Comparison of ENCODE assay signal across 8 cellular contexts in genomic region chr11:76918941-76919386, GRCh38. TPM values are rescaled to one million over a fixed set of nuclear protein-coding genes. Genes with fewer than 3 reads are reported as not detected.
DNase-seq lines count a peak whose midpoint lies in the region; ATAC-seq and TF ChIP-seq lines count a peak whose summit lies in the region.

No MANE protein-coding gene starts in this region.

- H2BK15ac ChIP-seq in neuronal stem cell (ENCODE audit: low read length), result no peak overlapping the region

- H2BK12ac ChIP-seq in neuronal stem cell (ENCODE audit: low read length), result no peak overlapping the region

- H3K79me1 ChIP-seq in neuronal stem cell (ENCODE audit: low read depth, low read length), result peaks cover 2% of the 10 kb centered on the region

- no peaks in the 10 kb centered on the region for H3K9me3 ChIP-seq in fibroblast of lung (ENCODE audit: control insufficient read depth, insufficient read depth, low read depth, low read length)
- H3K9me3 ChIP-seq in neuronal stem cell (replicated peaks in 1 of 2; ENCODE audit: control insufficient read depth in 2 of 2, insufficient read depth in 1 of 2, low read depth in 1 of 2, low read length in 2 of 2), result no peaks in the 10 kb centered on the region

- H3K36me3 Mint-ChIP-seq in activated CD8-positive, alpha-beta T cell treated with anti-CD3 and anti-CD28 coated beads for 36 hours (ENCODE audit: low read depth), result no peaks in the 10 kb centered on the region
- no peaks in the 10 kb centered on the region for H3K36me3 Mint-ChIP-seq in activated CD8-positive, alpha-beta T cell treated with anti-CD3 and anti-CD28 coated beads, Interleukin-2, amount 10 ng/mL, durations not matched to agents 7 days and 5 days (ENCODE audit: low read depth)

- H2AFZ ChIP-seq in fibroblast of lung (ENCODE audit: low read length) (peak overlapping the region; percentile 24), neuronal stem cell (ENCODE audit: low read length) (peak overlapping the region; percentile 59)

- no peaks in the 10 kb centered on the region for H3K27me3 Mint-ChIP-seq in activated CD8-positive, alpha-beta T cell treated with anti-CD3 and anti-CD28 coated beads for 36 hours
- H3K27me3 Mint-ChIP-seq in activated CD8-positive, alpha-beta T cell treated with anti-CD3 and anti-CD28 coated beads, Interleukin-2, amount 10 ng/mL, durations not matched to agents 7 days and 5 days (ENCODE audit: low read depth), result peaks cover 4% of the 10 kb centered on the region

- TF ChIP-seq CTCF in activated CD8-positive, alpha-beta T cell treated with anti-CD3 and anti-CD28 coated beads for 36 hours (IDR thresholded peaks at IDR 0.05), result peak; percentile 66
- peak; percentile 74 to 80 for TF ChIP-seq CTCF in fibroblast of lung (conservative IDR thresholded peaks at IDR 0.05 in 1 of 2, IDR thresholded peaks at IDR 0.05 in 1 of 2; ENCODE audit: low read depth in 1 of 2, low read length in 2 of 2)

- H3K4me1 Mint-ChIP-seq in activated CD8-positive, alpha-beta T cell treated with anti-CD3 and anti-CD28 coated beads for 36 hours (ENCODE audit: low read depth), result peaks cover 6% of the 10 kb centered on the region
- peaks cover 6% of the 10 kb centered on the region for H3K4me1 Mint-ChIP-seq in activated CD8-positive, alpha-beta T cell treated with anti-CD3 and anti-CD28 coated beads, Interleukin-2, amount 10 ng/mL, durations not matched to agents 7 days and 5 days (ENCODE audit: low read depth)

- H4K91ac ChIP-seq in neuronal stem cell (ENCODE audit: low read depth, low read length, poor library complexity), result no peak overlapping the region

- H3K4me1 ChIP-seq in fibroblast of lung (ENCODE audit: control insufficient read depth, extremely low read depth, insufficient read depth, low read length) (no peaks in the 10 kb centered on the region), neuronal stem cell (ENCODE audit: control insufficient read depth in 2 of 2, insufficient read depth in 1 of 2, low read depth in 1 of 2, low read length in 2 of 2) (no peaks in the 10 kb centered on the region)

- no peak overlapping the region for H2BK5ac ChIP-seq in neuronal stem cell (ENCODE audit: low read length)

- WGBS in neuronal stem cell (ENCODE audit: extremely low coverage in 2 of 2, insufficient read length in 2 of 2, insufficient replicate concordance in 1 of 2), 2 donors, result no CpG with 5 or more reads among the region's 3 CpGs

- H3K23ac ChIP-seq in neuronal stem cell (ENCODE audit: low read depth, low read length, poor library complexity), result no peak overlapping the region

- peak overlapping the region in 3 of 4 experiments; percentile 7 to 14 (median 12) for H3K4me3 ChIP-seq in fibroblast of lung (replicated peaks in 1 of 4; ENCODE audit: control extremely low read depth in 1 of 4, insufficient read depth in 1 of 4, low read depth in 3 of 4, low read length in 4 of 4)
- no peak overlapping the region for H3K4me3 ChIP-seq in neuronal stem cell (ENCODE audit: low read length in 2 of 2)

- H3K4me3 Mint-ChIP-seq in activated CD8-positive, alpha-beta T cell treated with anti-CD3 and anti-CD28 coated beads for 36 hours, result no peak overlapping the region
- H3K4me3 Mint-ChIP-seq in activated CD8-positive, alpha-beta T cell treated with anti-CD3 and anti-CD28 coated beads, Interleukin-2, amount 10 ng/mL, durations not matched to agents 7 days and 5 days, result no peak overlapping the region

- no peak overlapping the region for H2AK5ac ChIP-seq in neuronal stem cell (ENCODE audit: low read depth, low read length)

- no peak overlapping the region for H4K8ac ChIP-seq in neuronal stem cell (ENCODE audit: low read depth, low read length)

- CTCF ChIA-PET in activated CD8-positive, alpha-beta T cell treated with anti-CD3 and anti-CD28 coated beads for 36 hours (lab: Charles Lee), result interaction anchor here (0.6 to 5.3 kb wide), 47 partner anchors 11 to 946 kb away, joined by 3 to 106 read pairs (median 7); partner anchors contain the start of gene B3GNT6
- CTCF ChIA-PET in activated CD8-positive, alpha-beta T cell treated with anti-CD3 and anti-CD28 coated beads, Interleukin-2, amount 10 ng/mL, durations not matched to agents 7 days and 5 days (lab: Charles Lee), result interaction anchor here (0.6 to 6.4 kb wide), 38 partner anchors 12 to 208 kb away, joined by 3 to 144 read pairs (median 6); no protein-coding TSS in a partner anchor

- H2BK120ac ChIP-seq in neuronal stem cell (ENCODE audit: low read depth, low read length), result no peak overlapping the region

- H4K20me1 ChIP-seq in fibroblast of lung (ENCODE audit: control insufficient read depth, extremely low read depth, insufficient read depth, low read length), result no peaks in the 10 kb centered on the region

- H3K27me3 ChIP-seq in fibroblast of lung (ENCODE audit: control insufficient read depth, insufficient read depth, low read length) (no peaks in the 10 kb centered on the region), neuronal stem cell (ENCODE audit: control insufficient read depth in 3 of 3, insufficient read depth in 3 of 3, low read depth in 1 of 3, low read length in 3 of 3) (no peaks in the 10 kb centered on the region)

- DNase-seq in activated CD8-positive, alpha-beta T cell treated with anti-CD3 and anti-CD28 coated beads for 36 hours, result peak; percentile 8
- DNase-seq in activated CD8-positive, alpha-beta T cell treated with anti-CD3 and anti-CD28 coated beads, Interleukin-2, amount 10 ng/mL, durations not matched to agents 7 days and 5 days, result no peak
- DNase-seq in NCI-H1436 (lab: John Stamatoyannopoulos, UW), result peak; percentile 33
- DNase-seq in SKM-1 treated with dmso at 0.1 percent for 144 hours (lab: John Stamatoyannopoulos, UW; ENCODE audit: unreplicated experiment), result peak; percentile 67
- peak; percentile 53 to 78 for DNase-seq in fibroblast of lung (ENCODE audit: low read depth in 2 of 2)
- DNase-seq in neuronal stem cell (ENCODE audit: low spot score), result peak; percentile 18

- H3K18ac ChIP-seq in neuronal stem cell (ENCODE audit: low read length), result no peak overlapping the region

- peak overlapping the region; percentile 75 for H3K4me2 ChIP-seq in fibroblast of lung (ENCODE audit: extremely low read depth, insufficient read depth, low read length)
- H3K4me2 ChIP-seq in neuronal stem cell (ENCODE audit: insufficient read depth, low read length, poor library complexity, severe bottlenecking), result no peak overlapping the region

- POLR2A ChIA-PET in activated CD8-positive, alpha-beta T cell treated with anti-CD3 and anti-CD28 coated beads for 36 hours (lab: Charles Lee), result no interaction called here
- POLR2A ChIA-PET in activated CD8-positive, alpha-beta T cell treated with anti-CD3 and anti-CD28 coated beads, Interleukin-2, amount 10 ng/mL, durations not matched to agents 7 days and 5 days (lab: Charles Lee), result no interaction called here

- no peaks in the 10 kb centered on the region for H3K79me2 ChIP-seq in fibroblast of lung (ENCODE audit: control insufficient read depth, insufficient read depth, low read length)

- H3K9me3 Mint-ChIP-seq in activated CD8-positive, alpha-beta T cell treated with anti-CD3 and anti-CD28 coated beads for 36 hours, result no peaks in the 10 kb centered on the region
- no peaks in the 10 kb centered on the region for H3K9me3 Mint-ChIP-seq in activated CD8-positive, alpha-beta T cell treated with anti-CD3 and anti-CD28 coated beads, Interleukin-2, amount 10 ng/mL, durations not matched to agents 7 days and 5 days (ENCODE audit: insufficient read depth)

- H3K27ac ChIP-seq in fibroblast of lung (ENCODE audit: insufficient read depth, low read length) (no peak overlapping the region), neuronal stem cell (replicated peaks; ENCODE audit: low read length) (no peak overlapping the region)

- no peaks in the 10 kb centered on the region for H3K36me3 ChIP-seq in fibroblast of lung (ENCODE audit: control insufficient read depth, insufficient read depth, low read length)
- H3K36me3 ChIP-seq in neuronal stem cell (replicated peaks in 1 of 2; ENCODE audit: control insufficient read depth in 2 of 2, insufficient read depth in 2 of 2, low read length in 2 of 2), result no peaks in the 10 kb centered on the region

- ATAC-seq in activated CD8-positive, alpha-beta T cell treated with anti-CD3 and anti-CD28 coated beads for 36 hours, result no peak
- ATAC-seq in activated CD8-positive, alpha-beta T cell treated with anti-CD3 and anti-CD28 coated beads, Interleukin-2, amount 10 ng/mL, durations not matched to agents 7 days and 5 days, result no peak
- ATAC-seq in GM18502 (IDR thresholded peaks at IDR 0.05; ENCODE audit: poor library complexity, unreplicated experiment), result no peak
- ATAC-seq in HG03045 (IDR thresholded peaks at IDR 0.05; ENCODE audit: unreplicated experiment), result no peak

- no peak overlapping the region for H3K14ac ChIP-seq in neuronal stem cell (ENCODE audit: low read length)

- intact Hi-C loops in activated CD8-positive, alpha-beta T cell treated with anti-CD3 and anti-CD28 coated beads for 36 hours (cut with micrococcal nuclease), result loop anchor here (2.0 to 10.0 kb wide), 2 partner anchors 110 to 184 kb away; no protein-coding TSS in a partner anchor

- H3K27ac Mint-ChIP-seq in activated CD8-positive, alpha-beta T cell treated with anti-CD3 and anti-CD28 coated beads for 36 hours, result no peak overlapping the region
- H3K27ac Mint-ChIP-seq in activated CD8-positive, alpha-beta T cell treated with anti-CD3 and anti-CD28 coated beads, Interleukin-2, amount 10 ng/mL, durations not matched to agents 7 days and 5 days, result no peak overlapping the region

- H3K9ac ChIP-seq in fibroblast of lung (ENCODE audit: insufficient read depth, low read length) (no peak overlapping the region), neuronal stem cell (ENCODE audit: low read depth, low read length, poor library complexity) (no peak overlapping the region)

- H3K4ac ChIP-seq in neuronal stem cell (ENCODE audit: low read length), result no peak overlapping the region

RNA-seq across cellular contexts. Expression of gene ACER3, which starts 58.2 kb away (rescaled TPM):
- 10 to 100 TPM; 10.0 to 10.2 TPM for total RNA-seq in activated CD8-positive, alpha-beta T cell treated with anti-CD3 and anti-CD28 coated beads for 36 hours
- 10 to 100 TPM in 1 of 2 experiments, 1 to 10 TPM in 1; 9.4 to 13.8 TPM for total RNA-seq in activated CD8-positive, alpha-beta T cell treated with anti-CD3 and anti-CD28 coated beads, Interleukin-2, amount 10 ng/mL, durations not matched to agents 7 days and 5 days
- total RNA-seq in fibroblast of lung, result 5.6 and 6.1 TPM in 2 replicates
- 11.8 and 22.3 TPM in 2 replicates for polyA plus RNA-seq in fibroblast of lung
- polyA plus RNA-seq in fibroblast of lung (2012), result 6.5 and 12.2 TPM in 2 replicates
- 1.6 and 2.8 TPM in 2 replicates for polyA minus RNA-seq in fibroblast of lung (ENCODE audit: low replicate concordance)
- polyA plus RNA-seq in neuronal stem cell (2013, experiment 1 of 2), result 7.2 TPM
- polyA plus RNA-seq in neuronal stem cell (2013, experiment 2 of 2), result 8.0 TPM

Comparison
In these comparisons a context has a peak if more than half of its experiments do, and no peak if none do; other contexts are left out.
1. H3K4me3 ChIP-seq: peak in fibroblast of lung (3 of 4); none in neuronal stem cell (0 of 2).